Comparison of ENCODE assay signal across 12 cellular contexts in genomic region chr9:8760000-8760767, GRCh38.
"Had no signal": no experiment of that assay in that cellular context is flagged by ENCODE, and none has a peak within 500 bp of the region (broad histone marks: within the 10 kb centered on the region; RNA-seq: fewer than 3 reads in every experiment).

No MANE protein-coding gene starts in this region.

- DNase-seq: activated CD4-positive, alpha-beta T cell treated with anti-CD3 and anti-CD28 coated beads, Interleukin-2, amount 50 U/mL, for 4 hours; activated CD4-positive, CD25-positive, alpha-beta regulatory T cell treated with anti-CD3 and anti-CD28 coated beads, Interleukin-2, amount 50 U/mL, for 72 hours; activated naive CD4-positive, alpha-beta T cell treated with anti-CD3 and anti-CD28 coated beads, Interleukin-2, amount 10 ng/mL, durations not matched to agents 7 days and 5 days; central memory CD4-positive, alpha-beta T cell; esophagus squamous epithelium; pancreas; sigmoid colon; stimulated activated CD4-positive, alpha-beta T cell treated with anti-CD3 and anti-CD28 coated beads, Interleukin-2, amount 100 ng/mL, for 24 hours; T-helper 1 cell; T1000 had no signal

- H3K9me3 Mint-ChIP-seq: activated naive CD4-positive, alpha-beta T cell treated with anti-CD3 and anti-CD28 coated beads, Interleukin-2, amount 10 ng/mL, durations not matched to agents 7 days and 5 days; activated T-helper 2 cell treated with anti-CD3 and anti-CD28 coated beads, Interferon-gamma antibody, Interleukin-2, Interleukin-4, amounts not matched to agents 10 μg/mL and 5 μg/mL and 100 μg/mL, durations not matched to agents 14 hours and 24 hours and 36 hours had no signal

- H3K36me3 Mint-ChIP-seq: activated naive CD4-positive, alpha-beta T cell treated with anti-CD3 and anti-CD28 coated beads, Interleukin-2, amount 10 ng/mL, durations not matched to agents 7 days and 5 days had no signal

- H3K4me3 Mint-ChIP-seq: activated naive CD4-positive, alpha-beta T cell treated with anti-CD3 and anti-CD28 coated beads, Interleukin-2, amount 10 ng/mL, durations not matched to agents 7 days and 5 days; brain had no signal

- H3K27ac Mint-ChIP-seq: activated naive CD4-positive, alpha-beta T cell treated with anti-CD3 and anti-CD28 coated beads, Interleukin-2, amount 10 ng/mL, durations not matched to agents 7 days and 5 days; activated T-helper 2 cell treated with anti-CD3 and anti-CD28 coated beads, Interferon-gamma antibody, Interleukin-2, Interleukin-4, amounts not matched to agents 10 μg/mL and 5 μg/mL and 100 μg/mL, durations not matched to agents 14 hours and 24 hours and 36 hours had no signal

- H3K27me3 Mint-ChIP-seq: activated naive CD4-positive, alpha-beta T cell treated with anti-CD3 and anti-CD28 coated beads, Interleukin-2, amount 10 ng/mL, durations not matched to agents 7 days and 5 days had no signal

- H3K4me1 Mint-ChIP-seq: activated naive CD4-positive, alpha-beta T cell treated with anti-CD3 and anti-CD28 coated beads, Interleukin-2, amount 10 ng/mL, durations not matched to agents 7 days and 5 days had no signal
